ENCODE assay signal across 8 cellular contexts in the genomic region with DNA sequence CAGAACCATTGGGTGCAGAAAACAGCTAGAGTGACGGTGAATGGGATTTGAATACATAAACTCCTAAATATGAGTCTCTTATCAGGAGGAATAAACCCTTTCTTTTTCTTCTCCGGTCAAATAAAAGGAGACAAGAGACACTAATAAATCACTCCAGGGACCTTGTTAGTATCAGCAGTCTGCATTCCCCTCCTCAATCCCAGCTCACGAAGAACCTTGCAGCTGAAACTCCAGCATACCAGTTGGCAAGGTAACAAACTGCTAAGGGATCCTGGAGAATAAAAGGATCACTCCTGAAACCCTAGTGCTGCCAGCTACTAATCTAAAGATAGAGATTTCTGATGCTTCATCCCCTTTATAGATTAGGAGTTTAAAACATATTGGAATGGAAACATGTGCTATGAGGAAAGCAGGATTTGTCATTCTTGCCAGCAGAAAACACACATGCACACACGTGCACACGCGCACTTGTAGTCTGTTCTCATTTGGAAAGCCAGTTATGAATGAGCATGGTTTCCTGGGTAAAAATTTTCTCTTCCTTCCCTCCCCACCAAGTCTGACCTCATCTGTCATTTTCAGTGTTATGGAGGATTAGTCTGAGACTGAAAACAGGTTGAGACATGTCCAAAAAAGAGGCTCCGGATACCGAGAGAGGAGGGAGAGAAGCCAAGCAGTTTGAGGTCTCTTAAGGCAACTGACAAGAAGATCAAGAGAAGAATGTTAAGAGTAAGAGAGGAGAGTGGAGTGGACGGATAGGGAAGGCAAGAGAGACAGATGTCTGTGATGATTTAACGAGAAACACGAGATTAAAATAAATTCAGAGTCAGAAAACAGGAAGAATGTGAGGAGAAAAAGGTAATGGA. TPM values are rescaled to one million over a fixed set of nuclear protein-coding genes. Genes with fewer than 3 reads are reported as not detected.
DNase-seq lines count a peak whose midpoint lies in the region; ATAC-seq lines count a peak whose summit lies in the region.

No MANE protein-coding gene starts in this region.

- ATAC-seq in GM21786 (IDR thresholded peaks at IDR 0.05; ENCODE audit: unreplicated experiment) = peak; percentile 64

- intact Hi-C loops in activated T-helper 2 cell treated with anti-CD3 and anti-CD28 coated beads, Interferon-gamma antibody, Interleukin-2, Interleukin-4, amounts not matched to agents 10 μg/mL and 5 μg/mL and 100 μg/mL, durations not matched to agents 14 hours and 24 hours and 36 hours (cut with micrococcal nuclease) = loop anchor here (1.0 to 5.0 kb wide), 5 partner anchors 9 to 597 kb away; a partner anchor contains a TSS

- no peaks in the 10 kb centered on the region for H3K27me3 ChIP-seq in MG63
- peaks cover 59% of the 10 kb centered on the region for H3K27me3 ChIP-seq in H7 (ENCODE audit: control insufficient read depth, insufficient read depth, low read length)

- DNase-seq in NCI-H2196 (lab: John Stamatoyannopoulos, UW; ENCODE audit: unreplicated experiment) (peak; percentile 39), NCI-H2196 treated with DMSO at 0.1 percent for 48 hours (lab: John Stamatoyannopoulos, UW; ENCODE audit: unreplicated experiment) (no peak), MG63 (peak; percentile 44), myocyte (ENCODE audit: low read depth) (peak; percentile 81), Kasumi-1 (lab: John Stamatoyannopoulos, UW) (no peak), H7 (no peak)
- DNase-seq in activated T-helper 2 cell treated with anti-CD3 and anti-CD28 coated beads, Interferon-gamma antibody, Interleukin-2, Interleukin-4, amounts not matched to agents 10 μg/mL and 5 μg/mL and 100 μg/mL, durations not matched to agents 14 hours and 24 hours and 36 hours (ENCODE audit: low spot score) = peak; percentile 45

- no peaks in the 10 kb centered on the region for H3K9me3 ChIP-seq in MG63

- no peaks in the 10 kb centered on the region for H3K9me3 Mint-ChIP-seq in activated T-helper 2 cell treated with anti-CD3 and anti-CD28 coated beads, Interferon-gamma antibody, Interleukin-2, Interleukin-4, amounts not matched to agents 10 μg/mL and 5 μg/mL and 100 μg/mL, durations not matched to agents 14 hours and 24 hours and 36 hours

- no peaks in the 10 kb centered on the region for H3K36me3 ChIP-seq in MG63
- no peaks in the 10 kb centered on the region for H3K36me3 ChIP-seq in H7 (replicated peaks; ENCODE audit: control insufficient read depth, insufficient read depth, low read length)

- H3K4me3 ChIP-seq in MG63 = no peak overlapping the region
- no peak overlapping the region for H3K4me3 ChIP-seq in H7 (ENCODE audit: insufficient read depth, low read depth, low read length)

- no peaks in the 10 kb centered on the region for H3K27me3 Mint-ChIP-seq in activated T-helper 2 cell treated with anti-CD3 and anti-CD28 coated beads, Interferon-gamma antibody, Interleukin-2, Interleukin-4, amounts not matched to agents 10 μg/mL and 5 μg/mL and 100 μg/mL, durations not matched to agents 14 hours and 24 hours and 36 hours (ENCODE audit: low read depth)

- H3K27ac Mint-ChIP-seq in activated T-helper 2 cell treated with anti-CD3 and anti-CD28 coated beads, Interferon-gamma antibody, Interleukin-2, Interleukin-4, amounts not matched to agents 10 μg/mL and 5 μg/mL and 100 μg/mL, durations not matched to agents 14 hours and 24 hours and 36 hours = peak overlapping the region; percentile 98

- peak overlapping the region; percentile 74 for H3K4me3 Mint-ChIP-seq in activated T-helper 2 cell treated with anti-CD3 and anti-CD28 coated beads, Interferon-gamma antibody, Interleukin-2, Interleukin-4, amounts not matched to agents 10 μg/mL and 5 μg/mL and 100 μg/mL, durations not matched to agents 14 hours and 24 hours and 36 hours (ENCODE audit: low read depth)

- H3K36me3 Mint-ChIP-seq in activated T-helper 2 cell treated with anti-CD3 and anti-CD28 coated beads, Interferon-gamma antibody, Interleukin-2, Interleukin-4, amounts not matched to agents 10 μg/mL and 5 μg/mL and 100 μg/mL, durations not matched to agents 14 hours and 24 hours and 36 hours (ENCODE audit: low read depth) = peaks cover 18% of the 10 kb centered on the region

- H3K4me1 Mint-ChIP-seq in activated T-helper 2 cell treated with anti-CD3 and anti-CD28 coated beads, Interferon-gamma antibody, Interleukin-2, Interleukin-4, amounts not matched to agents 10 μg/mL and 5 μg/mL and 100 μg/mL, durations not matched to agents 14 hours and 24 hours and 36 hours (ENCODE audit: low read depth) = peaks cover 85% of the 10 kb centered on the region

RNA-seq across cellular contexts. Expression of a gene that starts 10.9 kb away (rescaled TPM):
- 10.5 and 17.8 TPM in 2 replicates for total RNA-seq in MG63 (2014; rRNA removed; shearing (Covaris generic); ENCODE audit: low replicate concordance)
- 44.3 and 44.6 TPM in 2 replicates for total RNA-seq in activated T-helper 2 cell treated with anti-CD3 and anti-CD28 coated beads, Interferon-gamma antibody, Interleukin-2, Interleukin-4, amounts not matched to agents 10 μg/mL and 5 μg/mL and 100 μg/mL, durations not matched to agents 14 hours and 24 hours and 36 hours
- total RNA-seq in myocyte = 32.8 and 40.8 TPM in 2 replicates
- 32.6 TPM for polyA plus RNA-seq in myocyte (2012)
- 18.0 and 18.8 TPM in 2 replicates for total RNA-seq in H7 (2014; rRNA removed; shearing (Covaris generic))

Comparison
In these comparisons a context has a peak if more than half of its experiments do, and no peak if none do; other contexts are left out.
1. DNase-seq: peak in NCI-H2196 (single experiment), MG63 (single experiment), activated T-helper 2 cell treated with anti-CD3 and anti-CD28 coated beads, Interferon-gamma antibody, Interleukin-2, Interleukin-4, amounts not matched to agents 10 μg/mL and 5 μg/mL and 100 μg/mL, durations not matched to agents 14 hours and 24 hours and 36 hours (single experiment) and myocyte (single experiment); none in NCI-H2196 treated with DMSO at 0.1 percent for 48 hours (single experiment), Kasumi-1 (0 of 2) and H7 (single experiment).